14 cellular contexts compared by ENCODE assay signal in the genomic region with DNA sequence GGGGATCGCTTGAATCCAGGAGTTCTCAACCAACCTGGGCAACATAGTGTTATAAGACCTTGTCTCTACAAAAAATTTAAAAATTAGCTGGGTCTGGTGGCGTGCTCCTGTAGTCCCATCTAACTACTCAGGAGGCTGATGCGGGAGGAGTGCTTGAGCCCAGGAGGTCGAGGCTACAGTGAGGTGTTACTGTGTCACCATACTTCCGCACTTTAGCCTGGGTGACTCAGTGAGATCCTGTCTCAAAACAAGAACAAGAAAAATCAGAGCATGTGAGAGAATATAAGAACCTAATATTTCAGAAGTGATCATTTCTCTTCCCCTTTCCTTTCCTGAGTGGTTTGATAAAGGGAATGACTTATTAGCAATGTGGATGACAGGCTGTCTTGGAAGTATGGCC. TPM values are rescaled to one million over a fixed set of nuclear protein-coding genes. Genes with fewer than 3 reads are reported as not detected.
DNase-seq lines count a peak whose midpoint lies in the region; ATAC-seq and TF ChIP-seq lines count a peak whose summit lies in the region.
"Had no signal": no experiment of that assay in that cellular context is flagged by ENCODE, and none has a peak within 500 bp of the region (broad histone marks: within the 10 kb centered on the region; RNA-seq: fewer than 3 reads in every experiment).

No MANE protein-coding gene starts in this region.

- H3K36me3 Mint-ChIP-seq in dendritic cell treated with granulocyte-macrophage colony-stimulating factor and Interleukin-4, amounts not matched to agents 40 ng/mL and 50 ng/mL, for 4 days (ENCODE audit: low read depth), result peaks cover 6% of the 10 kb centered on the region
- peaks cover 29 to 61% of the 10 kb centered on the region in 2 donors for H3K36me3 Mint-ChIP-seq in stimulated activated naive B cell treated with anti-CD40 and anti-IgM and Interleukin-4, amounts not matched to agents 10 μg/mL and 1 μg/mL and 100 μg/mL, for 72 hours
- H3K36me3 Mint-ChIP-seq in chondrocyte (ENCODE audit: low read depth), result no peaks in the 10 kb centered on the region

- no peak for TF ChIP-seq CTCF in OCI-LY3 (IDR thresholded peaks at IDR 0.05; ENCODE audit: low read depth, low read length)
- no peak for TF ChIP-seq CTCF in chondrocyte (IDR thresholded peaks at IDR 0.05)

- H3K27me3 Mint-ChIP-seq in dendritic cell treated with granulocyte-macrophage colony-stimulating factor and Interleukin-4, amounts not matched to agents 40 ng/mL and 50 ng/mL, for 4 days, result no peaks in the 10 kb centered on the region
- no peaks in the 10 kb centered on the region for H3K27me3 Mint-ChIP-seq in stimulated activated naive B cell treated with anti-CD40 and anti-IgM and Interleukin-4, amounts not matched to agents 10 μg/mL and 1 μg/mL and 100 μg/mL, for 72 hours
- no peaks in the 10 kb centered on the region for H3K27me3 Mint-ChIP-seq in chondrocyte (ENCODE audit: low read depth)

- peaks cover 34% of the 10 kb centered on the region for H3K36me3 ChIP-seq in OCI-LY3 (replicated peaks; ENCODE audit: low read depth, low read length)
- H3K36me3 ChIP-seq: heart right ventricle, left ventricle myocardium inferior had no signal

- H3K4me1 ChIP-seq in OCI-LY3 (ENCODE audit: low read length), result peaks cover 81% of the 10 kb centered on the region
- H3K4me1 ChIP-seq: left ventricle myocardium inferior had no signal

- H3K9me3 ChIP-seq in OCI-LY3 (ENCODE audit: insufficient read depth, low read length), result no peaks in the 10 kb centered on the region
- H3K9me3 ChIP-seq: left ventricle myocardium inferior had no signal

- peaks cover 100% of the 10 kb centered on the region for H3K79me2 ChIP-seq in OCI-LY3 (ENCODE audit: low read length)

- peak overlapping the region; percentile 94 for H3K4me2 ChIP-seq in OCI-LY3 (ENCODE audit: low read length)
- H3K4me2 ChIP-seq: KMS-11 had no signal

- no peaks in the 10 kb centered on the region for H3K9me3 Mint-ChIP-seq in dendritic cell treated with granulocyte-macrophage colony-stimulating factor and Interleukin-4, amounts not matched to agents 40 ng/mL and 50 ng/mL, for 4 days
- H3K9me3 Mint-ChIP-seq in stimulated activated naive B cell treated with anti-CD40 and anti-IgM and Interleukin-4, amounts not matched to agents 10 μg/mL and 1 μg/mL and 100 μg/mL, for 72 hours, result no peaks in the 10 kb centered on the region
- H3K9me3 Mint-ChIP-seq in chondrocyte (ENCODE audit: low read depth), result no peaks in the 10 kb centered on the region

- peak overlapping the region; percentile 93 for H3K27ac ChIP-seq in OCI-LY3 (ENCODE audit: low read length)
- H3K27ac ChIP-seq: heart right ventricle, KMS-11, left ventricle myocardium inferior had no signal

- H3K4me3 ChIP-seq in OCI-LY3 (ENCODE audit: low read length), result peak overlapping the region; percentile 72
- H3K4me3 ChIP-seq: heart right ventricle, left ventricle myocardium inferior had no signal

- peak overlapping the region; percentile 17 for H3K4me3 Mint-ChIP-seq in dendritic cell treated with granulocyte-macrophage colony-stimulating factor and Interleukin-4, amounts not matched to agents 40 ng/mL and 50 ng/mL, for 4 days
- H3K4me3 Mint-ChIP-seq in stimulated activated naive B cell treated with anti-CD40 and anti-IgM and Interleukin-4, amounts not matched to agents 10 μg/mL and 1 μg/mL and 100 μg/mL, for 72 hours, result no peak overlapping the region
- no peak overlapping the region for H3K4me3 Mint-ChIP-seq in chondrocyte (ENCODE audit: unreplicated experiment)

- peak overlapping the region; percentile 59; the same call in 1 of the 2 replicates for H3K9ac ChIP-seq in OCI-LY3 (ENCODE audit: low read length)
- H3K9ac ChIP-seq: KMS-11 had no signal

- no peak overlapping the region for H2AFZ ChIP-seq in OCI-LY3 (ENCODE audit: low read depth, low read length)

- intact Hi-C loops in dendritic cell treated with granulocyte-macrophage colony-stimulating factor and Interleukin-4, amounts not matched to agents 40 ng/mL and 50 ng/mL, for 4 days (cut with micrococcal nuclease), result no loop called here

- peak; percentile 31 for DNase-seq in activated naive CD4-positive, alpha-beta T cell treated with Interleukin-2 at 50 U/mL for 16 hours
- no peak for DNase-seq in activated naive CD4-positive, alpha-beta T cell (lab: John Stamatoyannopoulos, UW)
- DNase-seq in stimulated activated naive B cell treated with anti-CD40 and anti-IgM and Interleukin-4, amounts not matched to agents 10 μg/mL and 1 μg/mL and 100 μg/mL, for 72 hours, result no peak
- no peak for DNase-seq in chondrocyte (ENCODE audit: low spot score)
- DNase-seq: anterior cingulate cortex; effector memory CD4-positive, alpha-beta T cell; heart right ventricle; left ventricle myocardium inferior; NCI-H2107 had no signal

- H4K20me1 ChIP-seq in OCI-LY3 (ENCODE audit: insufficient read depth, low read length), result peaks cover 98% of the 10 kb centered on the region

- ATAC-seq in stimulated activated naive B cell treated with anti-CD40 and anti-IgM and Interleukin-4, amounts not matched to agents 10 μg/mL and 1 μg/mL and 100 μg/mL, for 72 hours (replicated peaks), result peak; percentile 25 to 60
- ATAC-seq in HG03469 (IDR thresholded peaks at IDR 0.05; ENCODE audit: unreplicated experiment) (no peak), GM18867 (IDR thresholded peaks at IDR 0.05; ENCODE audit: unreplicated experiment) (no peak)
- ATAC-seq: heart right ventricle had no signal

- peaks cover 70% of the 10 kb centered on the region for H3K4me1 Mint-ChIP-seq in dendritic cell treated with granulocyte-macrophage colony-stimulating factor and Interleukin-4, amounts not matched to agents 40 ng/mL and 50 ng/mL, for 4 days (ENCODE audit: low read depth)
- H3K4me1 Mint-ChIP-seq in stimulated activated naive B cell treated with anti-CD40 and anti-IgM and Interleukin-4, amounts not matched to agents 10 μg/mL and 1 μg/mL and 100 μg/mL, for 72 hours, result peaks cover 54 to 92% of the 10 kb centered on the region in 2 donors
- peaks cover 7% of the 10 kb centered on the region for H3K4me1 Mint-ChIP-seq in chondrocyte (ENCODE audit: low read depth)

- H3K27ac Mint-ChIP-seq in dendritic cell treated with granulocyte-macrophage colony-stimulating factor and Interleukin-4, amounts not matched to agents 40 ng/mL and 50 ng/mL, for 4 days, result peak overlapping the region; percentile 63
- peak overlapping the region; percentile 83 for H3K27ac Mint-ChIP-seq in stimulated activated naive B cell treated with anti-CD40 and anti-IgM and Interleukin-4, amounts not matched to agents 10 μg/mL and 1 μg/mL and 100 μg/mL, for 72 hours
- no peak overlapping the region for H3K27ac Mint-ChIP-seq in chondrocyte (ENCODE audit: unreplicated experiment)

- no peaks in the 10 kb centered on the region for H3K27me3 ChIP-seq in OCI-LY3 (ENCODE audit: low read depth, low read length)
- H3K27me3 ChIP-seq: heart right ventricle had no signal

RNA-seq across cellular contexts. Expression of a gene that starts 9.5 kb away (rescaled TPM):
- total RNA-seq in chondrocyte, result 15.0 to 20.1 TPM (median 18.4 TPM) in 3 replicates

Comparison
In these comparisons a context has a peak if more than half of its experiments do, and no peak if none do; other contexts are left out.
1. ATAC-seq: peak in stimulated activated naive B cell treated with anti-CD40 and anti-IgM and Interleukin-4, amounts not matched to agents 10 μg/mL and 1 μg/mL and 100 μg/mL, for 72 hours (2 of 2); none in HG03469 (single experiment) and GM18867 (single experiment).